In genomic region chr5:156527611-156528010, GRCh38 we compare ENCODE assay signal across 22 cellular contexts.
"Had no signal": no experiment of that assay in that cellular context is flagged by ENCODE, and none has a peak within 500 bp of the region (broad histone marks: within the 10 kb centered on the region; RNA-seq: fewer than 3 reads in every experiment).

No MANE protein-coding gene starts in this region.

- H3K27me3 ChIP-seq: MG63, Peyer's patch, SJSA1 had no signal

- H3K4me1 ChIP-seq: Peyer's patch, SJSA1 had no signal

- DNase-seq: KBM-7; MG63; NCI-H1092; NCI-H1105 treated with DMSO at 0.1 percent for 48 hours; NCI-H1417 treated with DMSO at 0.1 percent for 48 hours; NCI-H146; NCI-H1694 treated with DMSO at 0.1 percent for 48 hours; NCI-H1930; NCI-H2081; NCI-H2107; NCI-H2227 treated with DMSO at 0.1 percent for 48 hours; NCI-H524; NCI-H69; NCI-H774; NK-92 treated with Interleukin-12 subunit alpha and Interleukin-12 subunit beta, amount 100 ng/mL, for 24 hours; PC-9; Peyer's patch; SHP77 treated with DMSO at 0.1 percent for 48 hours had no signal

- H3K4me2 ChIP-seq: PC-9 had no signal

- H3K4me3 ChIP-seq: MG63, PC-9, Peyer's patch, SJSA1, SK-N-MC had no signal

- ATAC-seq: Right ventricle myocardium inferior had no signal

- H3K27ac ChIP-seq: HL-60, PC-9, Peyer's patch, SJSA1, SK-N-MC had no signal

- H2AFZ ChIP-seq: PC-9 had no signal

- H3K9me3 ChIP-seq: MG63, Peyer's patch had no signal

- H3K36me3 ChIP-seq: MG63, Peyer's patch, SJSA1 had no signal
